Comparison of ENCODE assay signal across 20 cellular contexts in the genomic region with DNA sequence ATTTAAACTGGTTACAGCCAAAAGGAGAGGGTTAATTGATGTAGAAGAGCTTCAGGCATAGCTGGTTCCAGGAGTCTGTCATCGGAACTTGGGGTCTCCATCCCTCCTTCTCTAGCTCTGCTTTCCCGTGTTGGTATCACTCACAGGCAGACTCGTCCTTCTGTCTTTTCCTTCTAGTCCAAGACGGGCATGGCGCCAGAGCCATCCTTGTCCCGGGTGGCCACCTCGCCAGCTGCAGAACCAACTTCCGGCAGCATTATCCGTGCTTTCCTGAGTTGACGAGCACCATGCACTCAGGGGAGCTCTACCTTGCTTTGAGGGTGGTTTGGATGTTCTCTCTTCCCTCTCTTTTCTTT. TPM values are rescaled to one million over a fixed set of nuclear protein-coding genes. Genes with fewer than 3 reads are reported as not detected.
DNase-seq lines count a peak whose midpoint lies in the region; ATAC-seq, FAIRE-seq and TF ChIP-seq lines count a peak whose summit lies in the region.
"Had no signal": no experiment of that assay in that cellular context is flagged by ENCODE, and none has a peak within 500 bp of the region (broad histone marks: within the 10 kb centered on the region; RNA-seq: fewer than 3 reads in every experiment).

No MANE protein-coding gene starts in this region.

- H2BK120ac ChIP-seq in trophoblast cell (ENCODE audit: insufficient read depth, low read length, poor library complexity): peak overlapping the region; percentile 93

- H3K79me2 ChIP-seq in trophoblast cell (ENCODE audit: control insufficient read depth, insufficient read depth, low read length, poor library complexity): peaks cover 4% of the 10 kb centered on the region

- H3K4ac ChIP-seq in trophoblast cell (ENCODE audit: low read depth, low read length): no peak overlapping the region

- no peak overlapping the region for H4K8ac ChIP-seq in trophoblast cell (ENCODE audit: low read depth, low read length)

- H3K14ac ChIP-seq in trophoblast cell (ENCODE audit: low read length): peak overlapping the region; percentile 82

- intact Hi-C loops in ascending aorta (cut with DNase I): loop anchor here (2.0 kb wide), 2 partner anchors 51 to 147 kb away; no protein-coding TSS in a partner anchor
- intact Hi-C loops in heart right ventricle (cut with DNase I): loop anchor here in 3 of 10 donors (5.0 to 10.0 kb wide), 3 partner anchors 54 to 141 kb away; no protein-coding TSS in a partner anchor
- intact Hi-C loops in esophagus squamous epithelium (cut with DNase I): no loop called here

- H3K23ac ChIP-seq in trophoblast cell (ENCODE audit: low read length): no peak overlapping the region

- H4K12ac ChIP-seq in trophoblast cell (ENCODE audit: low read depth, low read length): no peak overlapping the region

- H3K36me3 ChIP-seq in ascending aorta: no peaks in the 10 kb centered on the region
- no peaks in the 10 kb centered on the region for H3K36me3 ChIP-seq in heart right ventricle
- no peaks in the 10 kb centered on the region for H3K36me3 ChIP-seq in trophoblast cell (ENCODE audit: control insufficient read depth in 1 of 2, insufficient read depth in 2 of 2, low read length in 2 of 2)
- no peaks in the 10 kb centered on the region for H3K36me3 ChIP-seq in esophagus squamous epithelium

- no peak for TF ChIP-seq EP300 in A549 (IDR thresholded peaks at IDR 0.05)

- H2BK12ac ChIP-seq in trophoblast cell (ENCODE audit: low read length): peak overlapping the region; percentile 88

- H3K18ac ChIP-seq in trophoblast cell (ENCODE audit: low read length): peak overlapping the region; percentile 3

- TF ChIP-seq RAD21 in A549 (conservative IDR thresholded peaks at IDR 0.05 in 1 of 2, IDR thresholded peaks at IDR 0.05 in 1 of 2): no peak

- peaks cover 17% of the 10 kb centered on the region for H3K79me1 ChIP-seq in trophoblast cell (ENCODE audit: low read length)

- 96% methylated on average over 10 of the region's 10 CpGs for WGBS in A549 (ENCODE audit: missing lambda C conversion rate)
- 77 to 85% methylated on average over 10 of the region's 10 CpGs for WGBS in heart right ventricle, 2 donors
- WGBS in trophoblast cell (ENCODE audit: extremely low coverage, insufficient coverage, insufficient read length): no CpG with 5 or more reads among the region's 10 CpGs
- WGBS in esophagus squamous epithelium, 2 donors: 87 to 90% methylated on average over 8 to 10 of the region's 10 CpGs

- no peak overlapping the region for H2AFZ ChIP-seq in trophoblast cell (ENCODE audit: insufficient read depth, low read length, poor library complexity)

- H3K4me3 ChIP-seq in A549 (no peak overlapping the region), ascending aorta (no peak overlapping the region), heart right ventricle (no peak overlapping the region), trophoblast cell (ENCODE audit: low read depth, low read length) (no peak overlapping the region), esophagus squamous epithelium (no peak overlapping the region)
- H3K4me3 ChIP-seq: smooth muscle cell had no signal

- H3K27me3 ChIP-seq in ascending aorta: no peaks in the 10 kb centered on the region
- no peaks in the 10 kb centered on the region for H3K27me3 ChIP-seq in heart right ventricle
- H3K27me3 ChIP-seq in trophoblast cell (ENCODE audit: insufficient read depth, low read length): no peaks in the 10 kb centered on the region
- H3K27me3 ChIP-seq in esophagus squamous epithelium: peaks cover 0 to 11% (median 0%) of the 10 kb centered on the region in 4 donors

- no peaks in the 10 kb centered on the region for H3K9me3 ChIP-seq in A549
- no peaks in the 10 kb centered on the region for H3K9me3 ChIP-seq in ascending aorta
- H3K9me3 ChIP-seq in heart right ventricle: no peaks in the 10 kb centered on the region
- H3K9me3 ChIP-seq in trophoblast cell (ENCODE audit: insufficient read depth, low read depth, low read length): no peaks in the 10 kb centered on the region
- no peaks in the 10 kb centered on the region for H3K9me3 ChIP-seq in esophagus squamous epithelium

- DNase-seq in A549 (ENCODE audit: low read depth in 1 of 2, low spot score in 1 of 2): no peak
- DNase-seq in ascending aorta (ENCODE audit: low spot score in 2 of 2): no peak
- no peak for DNase-seq in heart right ventricle
- no peak for DNase-seq in trophoblast cell
- no peak for DNase-seq in esophagus squamous epithelium (lab: John Stamatoyannopoulos, UW)
- no peak for DNase-seq in GM20000 (ENCODE audit: low spot score)
- DNase-seq: activated CD4-positive, alpha-beta T cell treated with anti-CD3 and anti-CD28 coated beads, Interleukin-2, amount 50 U/mL, for 4 hours; activated T-cell treated with anti-CD3 and anti-CD28 coated beads, Interleukin-2, amount 50 U/mL, for 24 hours; NCI-H1417 treated with DMSO at 0.1 percent for 48 hours; NCI-H2171 treated with DMSO at 0.1 percent for 48 hours; NCI-H82 had no signal

- TF ChIP-seq CTCF in A549 (IDR thresholded peaks at IDR 0.05) (no peak), ascending aorta (IDR thresholded peaks at IDR 0.05) (no peak), heart right ventricle (IDR thresholded peaks at IDR 0.05) (no peak), esophagus squamous epithelium (IDR thresholded peaks at IDR 0.05) (no peak), GM20000 (IDR thresholded peaks at IDR 0.05; ENCODE audit: extremely low read depth, missing control alignments) (no peak)

- peak overlapping the region; percentile 59 for H2BK5ac ChIP-seq in trophoblast cell (ENCODE audit: low read depth, low read length, poor library complexity)

- FAIRE-seq in A549 (lab: Jason Lieb, UNC): no peak
- FAIRE-seq: keratinocyte had no signal

- POLR2A ChIA-PET in A549 (lab: Yijun Ruan, JAX): interaction anchor here (1.0 kb wide), 1 partner anchor 143 kb away, joined by 3 read pairs; no protein-coding TSS in a partner anchor

- H3K4me2 ChIP-seq in A549 (peak overlapping the region; percentile 79), trophoblast cell (ENCODE audit: low read length) (no peak overlapping the region)

- TF ChIP-seq POLR2A in A549 (IDR thresholded peaks at IDR 0.05; ENCODE audit: low read length) (no peak), esophagus squamous epithelium (IDR thresholded peaks at IDR 0.05) (no peak), GM18505 (IDR thresholded peaks at IDR 0.05; ENCODE audit: borderline replicate concordance, extremely low read depth, insufficient read depth, insufficient read length) (no peak)

- CTCF ChIA-PET in A549 (lab: Yijun Ruan, JAX): interaction anchor here (1.0 to 2.5 kb wide), 4 partner anchors 10 to 394 kb away, joined by 4 to 7 read pairs (median 4); no protein-coding TSS in a partner anchor

- ATAC-seq in A549 (no peak), heart right ventricle (no peak), HG03097 (IDR thresholded peaks at IDR 0.05; ENCODE audit: low FRiP score, unreplicated experiment) (no peak), GM18505 (IDR thresholded peaks at IDR 0.05; ENCODE audit: unreplicated experiment) (no peak)
- ATAC-seq: stimulated activated effector memory CD8-positive, alpha-beta T cell treated with anti-CD3 and anti-CD28 coated beads, Interleukin-12 subunit alpha, Interleukin-12 subunit beta, amount 100 ng/mL, for 72 hours had no signal

- peak overlapping the region; percentile 76 for H2AK5ac ChIP-seq in trophoblast cell (ENCODE audit: low read length)

- H3K4me1 ChIP-seq in A549 (peaks cover 39% of the 10 kb centered on the region), ascending aorta (peaks cover 10 to 23% of the 10 kb centered on the region in 2 donors), heart right ventricle (peaks cover 16 to 56% (median 35%) of the 10 kb centered on the region in 9 donors), trophoblast cell (ENCODE audit: control insufficient read depth in 1 of 2, insufficient read depth in 2 of 2, low read length in 2 of 2) (peaks cover 23 to 25% of the 10 kb centered on the region in 2 experiments), esophagus squamous epithelium (peaks cover 6 to 27% (median 14%) of the 10 kb centered on the region in 3 donors)

- H3K27ac ChIP-seq in A549 (peak overlapping the region; percentile 87 to 92), ascending aorta (peak overlapping the region; percentile 63 to 77), heart right ventricle (peak overlapping the region; percentile 63 to 92 (median 90)), trophoblast cell (ENCODE audit: low read depth, low read length) (no peak overlapping the region), esophagus squamous epithelium (peak overlapping the region in 2 of 4 donors; percentile 63 to 72)

- H4K91ac ChIP-seq in trophoblast cell (ENCODE audit: low read depth, low read length): peak overlapping the region; percentile 90

- no peak overlapping the region for H3K9ac ChIP-seq in trophoblast cell (ENCODE audit: low read length)

TF ChIP-seq in A549, 52 proteins besides CTCF, POLR2A, EP300 and RAD21 (continues in another document):
- no peak for TF ChIP-seq NR3C1 (IDR thresholded peaks at IDR 0.05)
- TF ChIP-seq BCL3 (IDR thresholded peaks at IDR 0.05): no peak
- TF ChIP-seq EHMT2 (IDR thresholded peaks at IDR 0.05; ENCODE audit: low read depth): no peak
- TF ChIP-seq RCOR1 (IDR thresholded peaks at IDR 0.05; ENCODE audit: low read depth, low read length): no peak
- TF ChIP-seq, protein P1, sequence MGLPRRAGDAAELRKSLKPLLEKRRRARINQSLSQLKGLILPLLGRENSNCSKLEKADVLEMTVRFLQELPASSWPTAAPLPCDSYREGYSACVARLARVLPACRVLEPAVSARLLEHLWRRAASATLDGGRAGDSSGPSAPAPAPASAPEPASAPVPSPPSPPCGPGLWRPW (IDR thresholded peaks at IDR 0.05): no peak
- no peak for TF ChIP-seq CHD4 (IDR thresholded peaks at IDR 0.05; ENCODE audit: borderline replicate concordance)
- no peak for TF ChIP-seq TFCP2L1 (CRISPR knock-in tag; IDR thresholded peaks at IDR 0.05)

RNA-seq across cellular contexts. Expression of gene LINC01488, which starts 14.7 kb away (rescaled TPM):
- not detected in 2 replicates for polyA plus RNA-seq in A549 (2011; rRNA removed)
- polyA plus RNA-seq in A549 (2012; cell fraction: cytosol; rRNA removed): 0.03 and 0.07 TPM in 2 replicates
- 0.19 and 0.22 TPM in 2 replicates for polyA plus RNA-seq in A549 (2012; cell fraction: nucleus; rRNA removed)
- polyA plus RNA-seq in A549 (2017; fragmentation: RNase III; extraction: RNeasy Plus Mini Kit Qiagen cat#74134 plus additional on column Dnase treatment): 0.05 to 0.11 TPM (median 0.09 TPM) in 3 replicates
- polyA minus RNA-seq in A549 (2011; rRNA and poly(A)+ RNA removed): not detected in 2 replicates
- not detected for total RNA-seq in ascending aorta
- total RNA-seq in heart right ventricle: under 1 TPM in 6 of 10 donors, not detected in 4; 0.12 to 0.23 (median 0.15) TPM
- under 1 TPM; 0.03 to 0.59 TPM for polyA plus RNA-seq in heart right ventricle
- 0.05 and 0.08 TPM in 2 replicates for polyA plus RNA-seq in trophoblast cell (2013)
- total RNA-seq in esophagus squamous epithelium: not detected
- total RNA-seq: A673, H4, smooth muscle cell, urinary bladder had no signal
- polyA plus RNA-seq: CD14-positive monocyte, keratinocyte, smooth muscle cell had no signal
